Comparison of ENCODE assay signal across 1 cellular context in genomic region chr15:85826756-85827515, GRCh38.
TF ChIP-seq lines count a peak whose summit lies in the region.

No MANE protein-coding gene starts in this region.

TF ChIP-seq in SK-N-SH treated with all-trans-retinoic acid at 6 μM for 48 hours, 23 proteins besides CTCF, POLR2A, EP300 and RAD21 (continued from another document):
- no peak for TF ChIP-seq CSRNP3 (CRISPR knock-in tag; IDR thresholded peaks at IDR 0.05)
- no peak for TF ChIP-seq ISL1 (CRISPR knock-in tag; IDR thresholded peaks at IDR 0.05)
- no peak for TF ChIP-seq ZC3H10 (CRISPR knock-in tag; IDR thresholded peaks at IDR 0.05)
- TF ChIP-seq ZNF8 (CRISPR knock-in tag; IDR thresholded peaks at IDR 0.05) = no peak
- no peak for TF ChIP-seq BACH2 (CRISPR knock-in tag; IDR thresholded peaks at IDR 0.05; ENCODE audit: borderline replicate concordance)
- TF ChIP-seq RARB (CRISPR knock-in tag; IDR thresholded peaks at IDR 0.05) = no peak
- no peak for TF ChIP-seq POU6F1 (CRISPR knock-in tag; IDR thresholded peaks at IDR 0.05; ENCODE audit: borderline replicate concordance, low read depth)
- no peak for TF ChIP-seq TOX (CRISPR knock-in tag; IDR thresholded peaks at IDR 0.05; ENCODE audit: borderline replicate concordance)
- no peak for TF ChIP-seq ZNF565 (CRISPR knock-in tag; conservative IDR thresholded peaks at IDR 0.05; ENCODE audit: low read depth)
- TF ChIP-seq ZNF70 (CRISPR knock-in tag; IDR thresholded peaks at IDR 0.05) = no peak
- no peak for TF ChIP-seq CREB5 (CRISPR knock-in tag; IDR thresholded peaks at IDR 0.05; ENCODE audit: low read depth)
